In the genomic region with DNA sequence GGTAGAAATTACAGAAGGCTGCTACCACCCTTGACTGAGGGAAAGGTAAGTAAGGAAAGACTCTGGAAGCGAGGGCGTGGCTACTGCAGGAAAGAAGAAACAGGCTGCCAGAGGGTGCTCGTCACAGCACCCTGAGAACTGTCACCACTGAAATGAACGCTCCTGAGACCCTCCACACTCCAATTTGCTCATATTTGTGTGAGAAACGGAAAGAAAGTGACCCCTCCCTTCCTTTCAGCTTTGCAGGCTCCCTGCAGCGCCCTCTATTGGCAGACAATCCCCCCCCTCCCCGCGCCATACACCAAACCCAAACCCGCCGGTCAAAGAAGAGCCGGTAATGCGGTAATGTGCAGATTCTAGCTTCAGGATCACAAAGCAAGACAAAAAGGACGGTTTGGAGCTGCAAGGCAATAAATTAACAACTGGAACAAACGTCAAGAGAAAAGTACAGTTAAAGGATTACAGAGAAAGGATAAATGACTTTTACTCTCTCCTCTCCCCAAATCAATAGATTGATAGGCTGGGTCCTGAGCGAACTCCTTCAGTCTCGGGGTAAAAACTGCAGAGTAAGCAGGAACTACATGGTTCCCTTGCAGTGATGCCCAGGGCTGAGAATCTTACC, we compare ENCODE assay signal across 9 cellular contexts. TPM values are rescaled to one million over a fixed set of nuclear protein-coding genes. Genes with fewer than 3 reads are reported as not detected.
DNase-seq lines count a peak whose midpoint lies in the region; ATAC-seq lines count a peak whose summit lies in the region.
"Had no signal": no experiment of that assay in that cellular context is flagged by ENCODE, and none has a peak within 500 bp of the region (broad histone marks: within the 10 kb centered on the region; RNA-seq: fewer than 3 reads in every experiment).

No MANE protein-coding gene starts in this region.

- 0 out of 2 replicates have a peak overlapping the region, but pooled peaks have one; percentile 7 for H3K4me3 ChIP-seq in BLaER1

- H3K36me3 ChIP-seq in BLaER1: no peaks in the 10 kb centered on the region

- H3K4me2 ChIP-seq in BLaER1: peak overlapping the region; percentile 59

- no peak overlapping the region for H3K9ac ChIP-seq in BLaER1

- intact Hi-C loops in left cardiac atrium (cut with DNase I) (loop anchor here in 1 of 2 donors (10.0 kb wide), 1 partner anchor 147 kb away; no protein-coding TSS in a partner anchor), posterior cingulate gyrus (cut with DNase I) (loop anchor here (10.0 kb wide), 1 partner anchor 157 kb away; no protein-coding TSS in a partner anchor)

- peaks cover 9% of the 10 kb centered on the region for H3K9me3 ChIP-seq in BLaER1

- H3K27me3 Mint-ChIP-seq in activated naive CD8-positive, alpha-beta T cell: peaks cover 20% of the 10 kb centered on the region

- H3K36me3 Mint-ChIP-seq in activated naive CD8-positive, alpha-beta T cell: no peaks in the 10 kb centered on the region
- H3K36me3 Mint-ChIP-seq: naive thymus-derived CD4-positive, alpha-beta T cell had no signal

- H3K4me3 Mint-ChIP-seq in activated naive CD8-positive, alpha-beta T cell: peak overlapping the region; percentile 4

- H4K20me1 ChIP-seq in BLaER1: no peaks in the 10 kb centered on the region

- peaks cover 5% of the 10 kb centered on the region for H3K4me1 Mint-ChIP-seq in activated naive CD8-positive, alpha-beta T cell (ENCODE audit: low read depth)

- H3K27me3 ChIP-seq in BLaER1: no peaks in the 10 kb centered on the region

- no peaks in the 10 kb centered on the region for H3K9me3 Mint-ChIP-seq in activated naive CD8-positive, alpha-beta T cell (ENCODE audit: low read depth)
- H3K9me3 Mint-ChIP-seq: naive thymus-derived CD4-positive, alpha-beta T cell had no signal

- DNase-seq in left cardiac atrium (peak; percentile 59), posterior cingulate gyrus (peak; percentile 52 to 95 (median 76)), NCI-H2081 (lab: John Stamatoyannopoulos, UW) (no peak)
- no peak for DNase-seq in activated effector memory CD4-positive, alpha-beta T cell treated with anti-CD3 and anti-CD28 coated beads, Interleukin-2, amount 50 U/mL, for 16 hours

- H3K4me1 ChIP-seq in BLaER1: peaks cover 35% of the 10 kb centered on the region

- H3K27ac ChIP-seq in BLaER1: no peak overlapping the region; the same call in 1 of the 2 replicates

- ATAC-seq in HG02884 (IDR thresholded peaks at IDR 0.05; ENCODE audit: unreplicated experiment) (peak; percentile 28), left cardiac atrium (peak; percentile 65 to 88), GM19463 (IDR thresholded peaks at IDR 0.05; ENCODE audit: unreplicated experiment) (no peak)
- ATAC-seq: naive thymus-derived CD4-positive, alpha-beta T cell had no signal

- no peak overlapping the region for H3K27ac Mint-ChIP-seq in activated naive CD8-positive, alpha-beta T cell
- H3K27ac Mint-ChIP-seq: naive thymus-derived CD4-positive, alpha-beta T cell had no signal

RNA-seq across cellular contexts. Expression of gene STEAP1B, which starts 47.7 kb away (rescaled TPM):
- total RNA-seq in left cardiac atrium: 1 to 10 TPM; 1.1 to 1.7 TPM

Comparison
In these comparisons a context has a peak if more than half of its experiments do, and no peak if none do; other contexts are left out.
1. DNase-seq: peak in left cardiac atrium (single experiment) and posterior cingulate gyrus (10 of 10); none in NCI-H2081 (0 of 2) and activated effector memory CD4-positive, alpha-beta T cell treated with anti-CD3 and anti-CD28 coated beads, Interleukin-2, amount 50 U/mL, for 16 hours (single experiment).